In the genomic region with DNA sequence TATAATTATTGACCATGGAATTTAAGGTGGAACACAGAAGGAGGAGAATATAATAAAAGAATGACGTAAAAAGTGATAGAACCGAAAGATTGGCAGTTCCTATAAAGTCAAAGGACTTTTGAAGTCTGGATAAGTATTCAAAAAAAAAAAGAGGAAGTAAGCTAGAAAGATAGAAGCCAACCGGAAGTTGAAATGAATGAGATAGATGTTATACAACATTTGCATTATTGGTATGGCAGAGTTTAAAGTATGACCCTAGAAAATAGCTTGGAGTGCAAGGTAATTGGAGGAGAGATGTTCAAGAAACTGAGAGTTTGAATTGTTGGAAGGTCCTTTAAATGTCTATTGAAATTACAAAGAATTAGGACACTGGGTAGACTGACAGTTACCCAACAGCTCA, we compare ENCODE assay signal across 18 cellular contexts.
DNase-seq lines count a peak whose midpoint lies in the region; ATAC-seq and TF ChIP-seq lines count a peak whose summit lies in the region.
"Had no signal": no experiment of that assay in that cellular context is flagged by ENCODE, and none has a peak within 500 bp of the region (broad histone marks: within the 10 kb centered on the region; RNA-seq: fewer than 3 reads in every experiment).

No MANE protein-coding gene starts in this region.

- H4K20me1 ChIP-seq in OCI-LY3 (ENCODE audit: insufficient read depth, low read length): no peaks in the 10 kb centered on the region
- H4K20me1 ChIP-seq: BLaER1 had no signal

- TF ChIP-seq CTCF in OCI-LY3 (IDR thresholded peaks at IDR 0.05; ENCODE audit: low read depth, low read length): no peak

- no peak overlapping the region for H2AK5ac ChIP-seq in trophoblast cell (ENCODE audit: low read length)

- ATAC-seq in GM21423 (IDR thresholded peaks at IDR 0.05; ENCODE audit: unreplicated experiment) (peak; percentile 86), HG03280 (IDR thresholded peaks at IDR 0.05; ENCODE audit: unreplicated experiment) (peak; percentile 76), right cardiac atrium (no peak)

- H3K27ac ChIP-seq in OCI-LY3 (ENCODE audit: low read length) (no peak overlapping the region), trophoblast cell (ENCODE audit: low read depth, low read length) (no peak overlapping the region), right cardiac atrium (ENCODE audit: low read length) (no peak overlapping the region)
- H3K27ac ChIP-seq: BLaER1, breast epithelium, neutrophil, right atrium auricular region, suprapubic skin had no signal

- H2BK12ac ChIP-seq in trophoblast cell (ENCODE audit: low read length): no peak overlapping the region

- WGBS in trophoblast cell (ENCODE audit: extremely low coverage, insufficient coverage, insufficient read length): 100% methylated on average over 2 of the region's 3 CpGs
- WGBS in right cardiac atrium: 78% methylated on average over 3 of the region's 3 CpGs

- H2AFZ ChIP-seq in OCI-LY3 (ENCODE audit: low read depth, low read length) (no peak overlapping the region), trophoblast cell (ENCODE audit: insufficient read depth, low read length, poor library complexity) (no peak overlapping the region)

- intact Hi-C loops in right cardiac atrium (cut with DNase I): no loop called here

- H3K79me1 ChIP-seq in trophoblast cell (ENCODE audit: low read length): no peaks in the 10 kb centered on the region

- H3K79me2 ChIP-seq in OCI-LY3 (ENCODE audit: low read length) (no peaks in the 10 kb centered on the region), trophoblast cell (ENCODE audit: control insufficient read depth, insufficient read depth, low read length, poor library complexity) (no peaks in the 10 kb centered on the region)

- H4K8ac ChIP-seq in trophoblast cell (ENCODE audit: low read depth, low read length): no peak overlapping the region

- 0 out of 2 replicates have a peak overlapping the region, but pooled peaks have one; percentile 11 for H3K4me2 ChIP-seq in OCI-LY3 (ENCODE audit: low read length)
- no peak overlapping the region for H3K4me2 ChIP-seq in trophoblast cell (ENCODE audit: low read length)
- H3K4me2 ChIP-seq: BLaER1 had no signal

- H3K4me3 ChIP-seq in OCI-LY3 (ENCODE audit: low read length) (no peak overlapping the region), trophoblast cell (ENCODE audit: low read depth, low read length) (no peak overlapping the region), right cardiac atrium (ENCODE audit: low read length) (no peak overlapping the region)
- H3K4me3 ChIP-seq: BLaER1, breast epithelium, right atrium auricular region, suprapubic skin had no signal

- H3K4ac ChIP-seq in trophoblast cell (ENCODE audit: low read depth, low read length): no peak overlapping the region

- H2BK5ac ChIP-seq in trophoblast cell (ENCODE audit: low read depth, low read length, poor library complexity): no peak overlapping the region

- no peak overlapping the region for H4K91ac ChIP-seq in trophoblast cell (ENCODE audit: low read depth, low read length)

- H3K27me3 ChIP-seq in OCI-LY3 (ENCODE audit: low read depth, low read length) (no peaks in the 10 kb centered on the region), trophoblast cell (ENCODE audit: insufficient read depth, low read length) (no peaks in the 10 kb centered on the region), right cardiac atrium (ENCODE audit: control insufficient read depth, insufficient read depth) (no peaks in the 10 kb centered on the region)
- H3K27me3 ChIP-seq: BLaER1, breast epithelium, neutrophil, right atrium auricular region, suprapubic skin had no signal

- H3K14ac ChIP-seq in trophoblast cell (ENCODE audit: low read length): no peak overlapping the region

- H3K9me3 ChIP-seq in OCI-LY3 (ENCODE audit: insufficient read depth, low read length) (no peaks in the 10 kb centered on the region), trophoblast cell (ENCODE audit: insufficient read depth, low read depth, low read length) (no peaks in the 10 kb centered on the region), right cardiac atrium (ENCODE audit: control insufficient read depth, low read length) (no peaks in the 10 kb centered on the region)
- H3K9me3 ChIP-seq: breast epithelium, neutrophil, right atrium auricular region, suprapubic skin had no signal

- H3K4me1 ChIP-seq in OCI-LY3 (ENCODE audit: low read length) (peaks cover 12% of the 10 kb centered on the region), trophoblast cell (ENCODE audit: control insufficient read depth in 1 of 2, insufficient read depth in 2 of 2, low read length in 2 of 2) (no peaks in the 10 kb centered on the region), right cardiac atrium (ENCODE audit: control insufficient read depth, insufficient read depth, low read length) (no peaks in the 10 kb centered on the region)
- H3K4me1 ChIP-seq: breast epithelium, right atrium auricular region, suprapubic skin had no signal

- H3K36me3 ChIP-seq in OCI-LY3 (replicated peaks; ENCODE audit: low read depth, low read length) (no peaks in the 10 kb centered on the region), trophoblast cell (ENCODE audit: control insufficient read depth in 1 of 2, insufficient read depth in 2 of 2, low read length in 2 of 2) (no peaks in the 10 kb centered on the region)
- H3K36me3 ChIP-seq: BLaER1, breast epithelium, neutrophil, right atrium auricular region had no signal

- H4K12ac ChIP-seq in trophoblast cell (ENCODE audit: low read depth, low read length): no peak overlapping the region

- no peak overlapping the region for H3K18ac ChIP-seq in trophoblast cell (ENCODE audit: low read length)

- DNase-seq in trophoblast cell (no peak), NCI-H1930 (lab: John Stamatoyannopoulos, UW) (no peak), NCI-H2107 (lab: John Stamatoyannopoulos, UW) (no peak), right cardiac atrium (no peak)
- DNase-seq: activated CD4-positive, alpha-beta T cell treated with anti-CD3 and anti-CD28 coated beads, Interleukin-2, amount 10 ng/mL, durations not matched to agents 24 days and 14 days; activated T-cell treated with anti-CD3 and anti-CD28 coated beads, Interleukin-2, amount 50 U/mL, for 1 hour; NCI-H2171; NCI-H82; Right ventricle myocardium superior; T-helper 9 cell had no signal

- H3K9ac ChIP-seq in OCI-LY3 (ENCODE audit: low read length) (no peak overlapping the region), trophoblast cell (ENCODE audit: low read length) (no peak overlapping the region)
- H3K9ac ChIP-seq: BLaER1 had no signal

- H2BK120ac ChIP-seq in trophoblast cell (ENCODE audit: insufficient read depth, low read length, poor library complexity): no peak overlapping the region

- H3K23ac ChIP-seq in trophoblast cell (ENCODE audit: low read length): no peak overlapping the region

Comparison
In these comparisons a context has a peak if more than half of its experiments do, and no peak if none do; other contexts are left out.
1. ATAC-seq: peak in GM21423 (single experiment) and HG03280 (single experiment); none in right cardiac atrium (0 of 2).